In the genomic region with DNA sequence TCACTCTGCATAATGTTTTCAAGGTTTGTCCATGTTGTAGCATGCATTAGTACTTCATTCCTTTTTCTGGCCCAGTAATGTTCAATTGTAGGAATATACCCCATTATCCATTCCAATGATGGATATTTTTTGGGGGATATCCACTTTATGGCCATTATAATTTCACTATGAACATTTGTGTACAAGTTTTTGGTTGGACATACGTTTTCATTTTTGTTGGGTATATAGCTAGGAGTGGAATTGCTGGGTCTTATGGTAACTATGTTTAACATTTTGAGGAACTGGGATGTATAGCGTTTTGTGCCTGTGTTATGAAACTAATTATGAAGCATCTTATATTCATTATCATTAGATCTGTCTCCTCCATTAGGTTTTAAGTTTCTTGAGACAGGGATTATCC, we compare ENCODE assay signal across 24 cellular contexts.
A peak's percentile ranks its signal among the peaks of the same experiment; 100 is the strongest.
DNase-seq lines count a peak whose midpoint lies in the region; ATAC-seq, FAIRE-seq and TF ChIP-seq lines count a peak whose summit lies in the region.
"Had no signal": no experiment of that assay in that cellular context is flagged by ENCODE, and none has a peak within 500 bp of the region (broad histone marks: within the 10 kb centered on the region; RNA-seq: fewer than 3 reads in every experiment).

No MANE protein-coding gene starts in this region.

- H4K91ac ChIP-seq in H1 (replicated peaks; ENCODE audit: insufficient read length, low read length), result peak overlapping the region; percentile 45

- no peak for ATAC-seq in GM18520 (IDR thresholded peaks at IDR 0.05; ENCODE audit: unreplicated experiment)
- no peak for ATAC-seq in GM21786 (IDR thresholded peaks at IDR 0.05; ENCODE audit: unreplicated experiment)
- ATAC-seq: A549 had no signal

- no peak for TF ChIP-seq RAD21 in H1 (IDR thresholded peaks at IDR 0.05 in 1 of 2, conservative IDR thresholded peaks at IDR 0.05 in 1 of 2; ENCODE audit: low read depth in 2 of 2, low read length in 2 of 2)

- H3K9me3 ChIP-seq in Karpas-422 (ENCODE audit: low read length) (no peaks in the 10 kb centered on the region), H1 (ENCODE audit: insufficient read depth in 2 of 2, low read depth in 1 of 2, low read length in 1 of 2) (no peaks in the 10 kb centered on the region)
- H3K9me3 ChIP-seq: A549; BE2C; BLaER1 treated with 17β-estradiol and CSF1 and Interleukin-3, amounts not matched to agents 10 nM and 100 nM; HAP-1 had no signal

- peak overlapping the region; percentile 68 for H3K18ac ChIP-seq in H1 (ENCODE audit: extremely low read depth, low read length)

- no peak overlapping the region for H4K8ac ChIP-seq in H1 (ENCODE audit: extremely low read depth, insufficient read depth, low read length)

- H3K23me2 ChIP-seq in H1 (ENCODE audit: low read depth, low read length), result no peaks in the 10 kb centered on the region

- H3K4me2 ChIP-seq in Karpas-422 (ENCODE audit: low read depth, low read length, poor library complexity, severe bottlenecking), result peak overlapping the region; percentile 18
- H3K4me2 ChIP-seq in H1 (ENCODE audit: insufficient read depth in 1 of 2, low read depth in 2 of 2, low read length in 2 of 2), result no peak overlapping the region
- H3K4me2 ChIP-seq: A549; BLaER1 treated with 17β-estradiol and CSF1 and Interleukin-3, amounts not matched to agents 10 nM and 100 nM had no signal

- no peak overlapping the region for H3K4me3 Mint-ChIP-seq in glutamatergic neuron (ENCODE audit: unreplicated experiment)
- H3K4me3 Mint-ChIP-seq: CD14-positive monocyte; CD4-positive, alpha-beta T cell; CD8-positive, alpha-beta memory T cell had no signal

- FAIRE-seq in H54 (lab: Jason Lieb, UNC), result peak; percentile 83
- no peak for FAIRE-seq in H1 (lab: Jason Lieb, UNC)
- FAIRE-seq: A549, D721Med, GM12892 had no signal

- no peak overlapping the region for H3K56ac ChIP-seq in H1 (replicated peaks; ENCODE audit: insufficient read length, low read depth, low read length)

- no peak for DNase-seq in H54 (ENCODE audit: insufficient read length, low spot score)
- DNase-seq in Karpas-422, result no peak
- DNase-seq in H1 (ENCODE audit: low read depth in 1 of 2, low spot score in 2 of 2), result no peak
- no peak for DNase-seq in SKM-1 treated with dmso at 0.1 percent for 144 hours (lab: John Stamatoyannopoulos, UW; ENCODE audit: unreplicated experiment)
- DNase-seq in glutamatergic neuron, result no peak
- DNase-seq: 8988T; ACHN; AML-193; BE2C; CD4-positive, alpha-beta T cell; CD8-positive, alpha-beta memory T cell; DMS 273 treated with DMSO at 0.1 percent for 48 hours; DMS79; EL; GDM1; GOT3 had no signal

- peaks cover 8% of the 10 kb centered on the region for H3K27me3 Mint-ChIP-seq in glutamatergic neuron (ENCODE audit: unreplicated experiment)
- H3K27me3 Mint-ChIP-seq: CD4-positive, alpha-beta T cell; CD8-positive, alpha-beta memory T cell had no signal

- TF ChIP-seq EP300 in H1 (IDR thresholded peaks at IDR 0.05; ENCODE audit: borderline replicate concordance in 1 of 2, low read depth in 2 of 2, low read length in 2 of 2), result no peak

- H3K9ac ChIP-seq in Karpas-422 (ENCODE audit: low read length) (no peak overlapping the region; the same call in 1 of the 2 replicates), H1 (replicated peaks in 1 of 4; ENCODE audit: extremely low read depth in 1 of 4, low read depth in 3 of 4, low read length in 3 of 4) (no peak overlapping the region)
- H3K9ac ChIP-seq: BLaER1 treated with 17β-estradiol and CSF1 and Interleukin-3, amounts not matched to agents 10 nM and 100 nM had no signal

- TF ChIP-seq CTCF in H1 (IDR thresholded peaks at IDR 0.05; ENCODE audit: control extremely low read depth in 1 of 3, insufficient read depth in 1 of 3, low read depth in 1 of 3, low read length in 3 of 3) (no peak), glutamatergic neuron (IDR thresholded peaks at IDR 0.05; ENCODE audit: partially characterized antibody, unreplicated experiment) (no peak)

- POLR2A ChIA-PET in H1 (lab: Charles Lee; ENCODE audit: partially characterized antibody), result interaction anchor here (1.8 kb wide), 1 partner anchor 10 kb away, joined by 10 read pairs; no protein-coding TSS in a partner anchor

- no peak for TF ChIP-seq POLR2A in H54 (IDR thresholded peaks at IDR 0.05; ENCODE audit: low read depth, low read length)
- TF ChIP-seq POLR2A in H1 (IDR thresholded peaks at IDR 0.05; ENCODE audit: control extremely low read depth in 1 of 2, low read depth in 2 of 2, low read length in 2 of 2), result no peak

- H2BK5ac ChIP-seq in H1 (ENCODE audit: low read depth, low read length), result peak overlapping the region; percentile 95; the same call in 1 of the 2 replicates

- H2AFZ ChIP-seq in Karpas-422 (ENCODE audit: low read length) (no peak overlapping the region), H1 (ENCODE audit: low read length) (no peak overlapping the region)

- peak overlapping the region; percentile 61 for H3K4ac ChIP-seq in H1 (replicated peaks; ENCODE audit: insufficient read length, low read depth, low read length)

- no peak overlapping the region for H3K27ac ChIP-seq in Karpas-422 (ENCODE audit: low read length)
- H3K27ac ChIP-seq in H1 (ENCODE audit: low read depth, low read length), result no peak overlapping the region
- H3K27ac ChIP-seq: A549; BLaER1 treated with 17β-estradiol and CSF1 and Interleukin-3, amounts not matched to agents 10 nM and 100 nM had no signal

- CTCF ChIA-PET in H1 (lab: Charles Lee; ENCODE audit: partially characterized antibody), result interaction anchor here (0.8 kb wide), 1 partner anchor 45 kb away, joined by 4 read pairs; no protein-coding TSS in a partner anchor

- H2BK12ac ChIP-seq in H1 (ENCODE audit: low read depth, low read length), result peak overlapping the region; percentile 77; the same call in 1 of the 2 replicates

- H2AK5ac ChIP-seq in H1 (ENCODE audit: low read depth, low read length), result peak overlapping the region; percentile 18; the same call in 1 of the 2 replicates

- no peaks in the 10 kb centered on the region for H3K9me2 ChIP-seq in Karpas-422 (replicated peaks; ENCODE audit: insufficient read depth, low read length)

- H3K79me2 ChIP-seq in Karpas-422 (ENCODE audit: low read length) (no peaks in the 10 kb centered on the region), H1 (ENCODE audit: control insufficient read depth in 1 of 2, insufficient read depth in 2 of 2, low read length in 2 of 2) (no peaks in the 10 kb centered on the region)

- no peaks in the 10 kb centered on the region for H3K36me3 Mint-ChIP-seq in glutamatergic neuron (ENCODE audit: unreplicated experiment)
- H3K36me3 Mint-ChIP-seq: CD14-positive monocyte had no signal

- H3K9me3 Mint-ChIP-seq in glutamatergic neuron (ENCODE audit: unreplicated experiment), result no peaks in the 10 kb centered on the region
- H3K9me3 Mint-ChIP-seq: CD4-positive, alpha-beta T cell; CD8-positive, alpha-beta memory T cell had no signal

- peak overlapping the region; percentile 73 for H2BK120ac ChIP-seq in H1 (replicated peaks; ENCODE audit: low read depth, low read length)

- H3K36me3 ChIP-seq in Karpas-422 (ENCODE audit: insufficient read depth, low read length) (no peaks in the 10 kb centered on the region), H1 (ENCODE audit: control insufficient read depth in 2 of 4, insufficient read depth in 4 of 4, low read length in 3 of 4) (no peaks in the 10 kb centered on the region)
- H3K36me3 ChIP-seq: BE2C; BLaER1 treated with 17β-estradiol and CSF1 and Interleukin-3, amounts not matched to agents 10 nM and 100 nM; HAP-1 had no signal

- H3K4me3 ChIP-seq in Karpas-422 (ENCODE audit: low read length) (no peak overlapping the region), H1 (ENCODE audit: extremely low read depth in 1 of 4, insufficient read depth in 2 of 4, low read depth in 3 of 4, low read length in 4 of 4) (no peak overlapping the region)
- H3K4me3 ChIP-seq: A549; BLaER1 treated with 17β-estradiol and CSF1 and Interleukin-3, amounts not matched to agents 10 nM and 100 nM; HAP-1 had no signal

- no peak overlapping the region for H3K23ac ChIP-seq in H1 (ENCODE audit: insufficient read length)

- no peak overlapping the region for H2BK15ac ChIP-seq in H1 (ENCODE audit: low read length)

- no peak overlapping the region for H4K5ac ChIP-seq in H1 (ENCODE audit: insufficient read length, low read depth, low read length)

- no peaks in the 10 kb centered on the region for H3K27me3 ChIP-seq in Karpas-422 (ENCODE audit: low read length)
- no peaks in the 10 kb centered on the region for H3K27me3 ChIP-seq in H1 (replicated peaks in 1 of 4; ENCODE audit: control insufficient read depth in 3 of 4, extremely low read depth in 1 of 4, insufficient read depth in 3 of 4, low read length in 3 of 4)
- H3K27me3 ChIP-seq: BE2C; BLaER1 treated with 17β-estradiol and CSF1 and Interleukin-3, amounts not matched to agents 10 nM and 100 nM had no signal

- H3K79me1 ChIP-seq in H1 (ENCODE audit: low read depth, low read length), result no peaks in the 10 kb centered on the region

- H3K27ac Mint-ChIP-seq in glutamatergic neuron (ENCODE audit: unreplicated experiment), result no peak overlapping the region
- H3K27ac Mint-ChIP-seq: CD14-positive monocyte; CD4-positive, alpha-beta T cell had no signal

- H4K20me1 ChIP-seq in Karpas-422 (ENCODE audit: insufficient read depth, low read depth, low read length), result no peaks in the 10 kb centered on the region
- no peaks in the 10 kb centered on the region for H4K20me1 ChIP-seq in H1 (replicated peaks in 1 of 2; ENCODE audit: control insufficient read depth in 1 of 2, insufficient read depth in 2 of 2, low read length in 2 of 2)
- H4K20me1 ChIP-seq: BLaER1 treated with 17β-estradiol and CSF1 and Interleukin-3, amounts not matched to agents 10 nM and 100 nM had no signal

- 73% methylated on average over 2 of the region's 2 CpGs; no CpG with 5 or more reads in 1 of the 2 experiments for WGBS in H1 (ENCODE audit: extremely low coverage in 1 of 2, insufficient coverage in 1 of 2, insufficient read length in 1 of 2, insufficient replicate concordance in 2 of 2, low coverage in 1 of 2, low lambda C conversion rate in 2 of 2, missing lambda C conversion rate in 1 of 2), 2 experiments

- no peak overlapping the region for H3K14ac ChIP-seq in H1 (ENCODE audit: insufficient read length)

- H2BK20ac ChIP-seq in H1 (ENCODE audit: low read length), result peak overlapping the region; percentile 89

- H3K4me1 ChIP-seq in Karpas-422 (ENCODE audit: low read length) (peaks cover 85% of the 10 kb centered on the region), H1 (replicated peaks in 1 of 4; ENCODE audit: control insufficient read depth in 3 of 4, insufficient read depth in 4 of 4, low read length in 3 of 4) (peaks cover 15 to 44% (median 42%) of the 10 kb centered on the region in 4 experiments; a peak in 6 of 7 replicates)
- H3K4me1 ChIP-seq: BE2C had no signal

- peaks cover 34% of the 10 kb centered on the region for H3K4me1 Mint-ChIP-seq in glutamatergic neuron (ENCODE audit: low read depth, unreplicated experiment)
- H3K4me1 Mint-ChIP-seq: CD14-positive monocyte had no signal

TF ChIP-seq in H1, 55 proteins besides CTCF, POLR2A, EP300 and RAD21:
- TF ChIP-seq TAF7 (optimal IDR thresholded peaks at IDR 0.05; ENCODE audit: borderline replicate concordance, low read depth, low read length) (no peak), FOSL1 (IDR thresholded peaks at IDR 0.05; ENCODE audit: insufficient read depth, low read depth, low read length) (no peak), BACH1 (IDR thresholded peaks at IDR 0.05; ENCODE audit: low read length) (no peak)
